ENCODE assay signal across 16 cellular contexts in genomic region chr12:79012616-79013015, GRCh38.
"Had no signal": no experiment of that assay in that cellular context is flagged by ENCODE, and none has a peak within 500 bp of the region (broad histone marks: within the 10 kb centered on the region; RNA-seq: fewer than 3 reads in every experiment).

No MANE protein-coding gene starts in this region.

- ATAC-seq: activated T-cell treated with anti-CD3 and anti-CD28 coated beads, Interleukin-2, amount 50 U/mL, for 4 hours; left cardiac atrium; lower lobe of right lung; naive thymus-derived CD4-positive, alpha-beta T cell; right cardiac atrium; stimulated activated naive B cell treated with anti-CD40 and anti-IgM and Interleukin-4, amounts not matched to agents 10 μg/mL and 1 μg/mL and 100 μg/mL, for 72 hours had no signal

- H3K27ac ChIP-seq: esophagus squamous epithelium, lower lobe of right lung, neutrophil, tibial nerve, VCaP had no signal

- H3K36me3 ChIP-seq: esophagus squamous epithelium, lower lobe of right lung, neutrophil, tibial nerve had no signal

- H3K27me3 ChIP-seq: esophagus squamous epithelium, neutrophil, tibial nerve had no signal

- DNase-seq: activated CD4-positive, alpha-beta memory T cell treated with anti-CD3 and anti-CD28 coated beads for 36 hours; activated effector memory CD4-positive, alpha-beta T cell treated with anti-CD3 and anti-CD28 coated beads, Interleukin-2, amount 50 U/mL, for 16 hours; activated T-cell treated with anti-CD3 and anti-CD28 coated beads, Interleukin-2, amount 50 U/mL, for 4 hours; esophagus squamous epithelium; foreskin fibroblast; immature natural killer cell; left cardiac atrium; lower lobe of right lung; naive thymus-derived CD4-positive, alpha-beta T cell; right cardiac atrium; stimulated activated CD4-positive, alpha-beta T cell treated with anti-CD3 and anti-CD28 coated beads, Interleukin-1b, Interleukin-23, amount 100 ng/mL, for 48 hours; stimulated activated naive B cell treated with anti-CD40 and anti-IgM and Interleukin-4, amounts not matched to agents 10 μg/mL and 1 μg/mL and 100 μg/mL, for 72 hours; T1000 had no signal

- H3K4me3 ChIP-seq: esophagus squamous epithelium, lower lobe of right lung, tibial nerve had no signal

- H3K4me1 ChIP-seq: esophagus squamous epithelium, lower lobe of right lung, tibial nerve had no signal

- H3K9me3 ChIP-seq: esophagus squamous epithelium, lower lobe of right lung, neutrophil had no signal
